1 cellular context compared by ENCODE assay signal in genomic region chr19:2273356-2274184, GRCh38.
TF ChIP-seq lines count a peak whose summit lies in the region.

No MANE protein-coding gene starts in this region.

TF ChIP-seq in HepG2, 621 proteins besides CTCF, POLR2A, EP300 and RAD21 (continued from another document):
- peak; percentile 88 for TF ChIP-seq ERF (CRISPR knock-in tag; IDR thresholded peaks at IDR 0.05)
